8 cellular contexts compared by ENCODE assay signal in the genomic region with DNA sequence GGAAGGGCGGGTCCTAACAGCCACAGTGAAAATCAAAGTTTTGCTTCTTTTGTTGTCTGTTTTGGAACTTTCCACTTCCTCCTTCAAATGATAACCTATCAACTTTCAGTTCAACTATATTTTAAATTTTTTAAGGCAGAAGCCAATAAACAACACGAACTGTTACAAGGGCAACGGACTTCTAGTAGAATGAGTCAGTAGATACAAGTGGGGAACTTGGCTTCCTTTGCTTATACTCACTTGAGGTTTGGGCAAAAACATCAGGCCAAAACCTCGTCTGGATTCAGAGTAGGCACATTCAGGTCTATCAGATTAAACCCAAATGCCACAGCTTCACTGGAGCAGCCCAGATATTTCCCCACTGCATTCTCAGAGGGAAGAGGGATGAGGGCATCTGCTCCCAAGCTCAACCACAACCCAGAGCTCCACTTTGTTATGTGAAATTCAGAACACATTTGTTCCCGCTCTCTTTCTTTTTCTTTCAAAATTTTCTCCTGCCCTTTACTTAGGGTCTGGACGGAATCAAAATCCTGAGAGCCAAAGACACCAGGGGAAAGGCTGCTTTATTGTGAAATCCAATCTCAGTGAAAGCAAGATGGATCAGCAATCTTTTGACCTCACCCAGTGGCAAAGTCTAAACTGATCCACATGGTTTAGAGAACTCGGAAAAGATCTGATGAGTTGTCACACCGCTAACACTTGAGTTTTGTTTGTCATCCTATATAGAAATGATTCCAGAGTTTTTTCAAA.
A peak's percentile ranks its signal among the peaks of the same experiment; 100 is the strongest.
DNase-seq lines count a peak whose midpoint lies in the region; ATAC-seq and TF ChIP-seq lines count a peak whose summit lies in the region.

No MANE protein-coding gene starts in this region.

- H3K27me3 Mint-ChIP-seq in activated T-cell treated with anti-CD3 and anti-CD28 coated beads, Interleukin-2, amount 50 U/mL, for 4 hours (ENCODE audit: low read depth), result no peaks in the 10 kb centered on the region
- no peaks in the 10 kb centered on the region for H3K27me3 Mint-ChIP-seq in endodermal cell (ENCODE audit: insufficient read depth)

- no peaks in the 10 kb centered on the region for H3K9me3 Mint-ChIP-seq in activated T-cell treated with anti-CD3 and anti-CD28 coated beads, Interleukin-2, amount 50 U/mL, for 4 hours
- peaks cover 2% of the 10 kb centered on the region for H3K9me3 Mint-ChIP-seq in endodermal cell

- H3K36me3 ChIP-seq in heart left ventricle (no peaks in the 10 kb centered on the region), thymus (ENCODE audit: control insufficient read depth, insufficient read depth) (no peaks in the 10 kb centered on the region), endodermal cell (ENCODE audit: control insufficient read depth, insufficient read depth, low read length) (no peaks in the 10 kb centered on the region)

- WGBS in heart left ventricle, 4 donors, result 68 to 78% (median 69%) methylated on average over 8 of the region's 8 CpGs
- 71% methylated on average over 8 of the region's 8 CpGs for WGBS in thymus
- whole genome bisulfite sequencing in endodermal cell (ENCODE audit: insufficient coverage in 1 of 2, insufficient read length in 1 of 2), 2 experiments, result 95% methylated on average over 4 to 8 of the region's 8 CpGs

- peak overlapping the region; percentile 49 for H3K4me3 Mint-ChIP-seq in activated T-cell treated with anti-CD3 and anti-CD28 coated beads, Interleukin-2, amount 50 U/mL, for 4 hours
- no peak overlapping the region for H3K4me3 Mint-ChIP-seq in endodermal cell

- no peaks in the 10 kb centered on the region for H3K36me3 Mint-ChIP-seq in activated T-cell treated with anti-CD3 and anti-CD28 coated beads, Interleukin-2, amount 50 U/mL, for 4 hours (ENCODE audit: insufficient read depth)
- no peaks in the 10 kb centered on the region for H3K36me3 Mint-ChIP-seq in endodermal cell (ENCODE audit: low read depth)

- peaks cover 0 to 29% (median 3%) of the 10 kb centered on the region in 12 donors for H3K4me1 ChIP-seq in heart left ventricle
- H3K4me1 ChIP-seq in thymus (ENCODE audit: control insufficient read depth, insufficient read depth, low read length), result peaks cover 6% of the 10 kb centered on the region
- peaks cover 13% of the 10 kb centered on the region for H3K4me1 ChIP-seq in endodermal cell (ENCODE audit: control insufficient read depth, insufficient read depth, low read length)
- H3K4me1 ChIP-seq in foreskin keratinocyte, result no peaks in the 10 kb centered on the region

- H3K27ac Mint-ChIP-seq in endodermal cell, result no peak overlapping the region

- peak overlapping the region in 11 of 12 donors; percentile 17 to 84 (median 47) for H3K27ac ChIP-seq in heart left ventricle
- peak overlapping the region; percentile 83 for H3K27ac ChIP-seq in thymus (ENCODE audit: low read depth)
- H3K27ac ChIP-seq in endodermal cell (ENCODE audit: low read depth, low read length), result no peak overlapping the region
- H3K27ac ChIP-seq in foreskin keratinocyte, result no peak overlapping the region

- intact Hi-C loops in heart left ventricle (cut with DNase I), result no loop called here

- ATAC-seq in activated T-cell treated with anti-CD3 and anti-CD28 coated beads, Interleukin-2, amount 50 U/mL, for 4 hours, result peak; percentile 62 to 70
- peak; percentile 37 to 84 (median 68) for ATAC-seq in heart left ventricle
- ATAC-seq in foreskin keratinocyte, result no peak
- ATAC-seq in HG03342 (IDR thresholded peaks at IDR 0.05; ENCODE audit: unreplicated experiment), result no peak

- no peaks in the 10 kb centered on the region for H3K27me3 ChIP-seq in heart left ventricle
- no peaks in the 10 kb centered on the region for H3K27me3 ChIP-seq in thymus (ENCODE audit: control insufficient read depth, insufficient read depth)
- no peaks in the 10 kb centered on the region for H3K27me3 ChIP-seq in endodermal cell (ENCODE audit: control insufficient read depth, insufficient read depth, low read length, poor library complexity, severe bottlenecking)
- H3K27me3 ChIP-seq in foreskin keratinocyte, result no peaks in the 10 kb centered on the region

- no peak for TF ChIP-seq POLR2A in heart left ventricle (IDR thresholded peaks at IDR 0.05)

- H3K9me3 ChIP-seq in heart left ventricle (no peaks in the 10 kb centered on the region), thymus (ENCODE audit: control insufficient read depth) (no peaks in the 10 kb centered on the region), endodermal cell (ENCODE audit: control insufficient read depth, low read length) (no peaks in the 10 kb centered on the region)

- H3K4me1 Mint-ChIP-seq in activated T-cell treated with anti-CD3 and anti-CD28 coated beads, Interleukin-2, amount 50 U/mL, for 4 hours (ENCODE audit: low read depth), result peaks cover 12% of the 10 kb centered on the region
- H3K4me1 Mint-ChIP-seq in endodermal cell, result peaks cover 29% of the 10 kb centered on the region

- TF ChIP-seq CTCF in heart left ventricle (IDR thresholded peaks at IDR 0.05) (no peak), endodermal cell (conservative IDR thresholded peaks at IDR 0.05) (no peak), foreskin keratinocyte (conservative IDR thresholded peaks at IDR 0.05) (no peak)

- no peak for DNase-seq in activated T-cell treated with anti-CD3 and anti-CD28 coated beads, Interleukin-2, amount 50 U/mL, for 4 hours
- no peak for DNase-seq in activated T-cell treated with anti-CD3 and anti-CD28 coated beads for 4 hours
- DNase-seq in SK-N-DZ (ENCODE audit: low spot score), result peak; percentile 17
- no peak for DNase-seq in heart left ventricle
- DNase-seq in endodermal cell, result no peak
- no peak for DNase-seq in foreskin keratinocyte

- no peak overlapping the region for H3K9ac ChIP-seq in endodermal cell (ENCODE audit: extremely low read depth, low read length, poor library complexity, severe bottlenecking)

- H3K4me3 ChIP-seq in heart left ventricle, result no peak overlapping the region
- no peak overlapping the region for H3K4me3 ChIP-seq in thymus (ENCODE audit: low read length)
- no peak overlapping the region for H3K4me3 ChIP-seq in endodermal cell (ENCODE audit: low read length)

Comparison
In these comparisons a context has a peak if more than half of its experiments do, and no peak if none do; other contexts are left out.
1. ATAC-seq: peak in activated T-cell treated with anti-CD3 and anti-CD28 coated beads, Interleukin-2, amount 50 U/mL, for 4 hours (2 of 2) and heart left ventricle (4 of 4); none in foreskin keratinocyte (single experiment) and HG03342 (single experiment).
2. H3K27ac ChIP-seq: peak in heart left ventricle (11 of 12) and thymus (single experiment); none in endodermal cell (single experiment) and foreskin keratinocyte (single experiment).